Comparison of ENCODE assay signal across 20 cellular contexts in genomic region chr16:27628216-27628945, GRCh38.
DNase-seq lines count a peak whose midpoint lies in the region; ATAC-seq, FAIRE-seq and TF ChIP-seq lines count a peak whose summit lies in the region.
"Had no signal": no experiment of that assay in that cellular context is flagged by ENCODE, and none has a peak within 500 bp of the region (broad histone marks: within the 10 kb centered on the region; RNA-seq: fewer than 3 reads in every experiment).

No MANE protein-coding gene starts in this region.

- no peaks in the 10 kb centered on the region for H3K36me3 ChIP-seq in colonic mucosa
- H3K36me3 ChIP-seq in mucosa of rectum (ENCODE audit: control insufficient read depth in 2 of 2, insufficient read depth in 2 of 2, low read length in 2 of 2) = peaks cover 0 to 9% of the 10 kb centered on the region in 2 donors

- intact Hi-C loops in colonic mucosa (cut with DNase I) = no loop called here

- TF ChIP-seq CTCF in colonic mucosa (IDR thresholded peaks at IDR 0.05) (no peak), D721Med (IDR thresholded peaks at IDR 0.05; ENCODE audit: insufficient read depth, missing control alignments) (no peak)

- no peak for FAIRE-seq in D721Med (lab: Jason Lieb, UNC)
- FAIRE-seq: pancreas had no signal

- DNase-seq in COR-L47 (lab: John Stamatoyannopoulos, UW) (peak; percentile 56), NCI-H1930 (lab: John Stamatoyannopoulos, UW) (peak; percentile 43 to 86), colonic mucosa (peak; percentile 62), D721Med (ENCODE audit: insufficient read length, low spot score) (no peak), cortex of kidney (lab: John Stamatoyannopoulos, UW) (no peak), hepatic stellate cell (ENCODE audit: low spot score) (no peak)
- DNase-seq: activated CD4-positive, alpha-beta T cell treated with anti-CD3 and anti-CD28 coated beads for 48 hours; activated CD8-positive, alpha-beta memory T cell treated with anti-CD3 and anti-CD28 coated beads, Interleukin-2, amount 50 U/mL, for 4 hours; activated gamma-delta T cell; effector memory CD8-positive, alpha-beta T cell; KBM-7; left cardiac atrium; NCI-H1048; NCI-H446 treated with DMSO at 0.1 percent for 48 hours; OCI-M1; pancreas; T-helper 9 cell had no signal

- H3K9ac ChIP-seq in colonic mucosa (ENCODE audit: low read depth in 2 of 2, low read length in 2 of 2) = peak overlapping the region in 1 of 2 donors; percentile 16
- no peak overlapping the region for H3K9ac ChIP-seq in mucosa of rectum (ENCODE audit: low read depth in 1 of 2, low read length in 2 of 2)

- H3K4me3 ChIP-seq in colonic mucosa = no peak overlapping the region
- H3K4me3 ChIP-seq in mucosa of rectum (ENCODE audit: low read length in 2 of 2) = no peak overlapping the region
- H3K4me3 ChIP-seq: pancreas had no signal

- H3K4me1 ChIP-seq in colonic mucosa (peaks cover 8% of the 10 kb centered on the region), mucosa of rectum (ENCODE audit: control insufficient read depth in 2 of 2, insufficient read depth in 2 of 2, low read length in 2 of 2) (peaks cover 34 to 50% of the 10 kb centered on the region in 2 donors)

- H3K9me3 ChIP-seq in colonic mucosa (no peaks in the 10 kb centered on the region), mucosa of rectum (ENCODE audit: control insufficient read depth in 2 of 2, low read length in 2 of 2) (no peaks in the 10 kb centered on the region)
- H3K9me3 ChIP-seq: pancreas had no signal

- H3K27ac ChIP-seq in colonic mucosa (no peak overlapping the region), mucosa of rectum (ENCODE audit: low read depth in 2 of 2, low read length in 2 of 2) (peak overlapping the region; percentile 28 to 49)
- H3K27ac ChIP-seq: HL-60, pancreas had no signal

- no peak for ATAC-seq in GM18907 (IDR thresholded peaks at IDR 0.05; ENCODE audit: unreplicated experiment)
- ATAC-seq: effector memory CD8-positive, alpha-beta T cell; pancreas had no signal

- H3K27me3 ChIP-seq in colonic mucosa = no peaks in the 10 kb centered on the region
- H3K27me3 ChIP-seq in mucosa of rectum (ENCODE audit: control insufficient read depth in 2 of 2, insufficient read depth in 2 of 2, low read length in 2 of 2) = no peaks in the 10 kb centered on the region
- H3K27me3 ChIP-seq: pancreas had no signal

Comparison
In these comparisons a context has a peak if more than half of its experiments do, and no peak if none do; other contexts are left out.
1. DNase-seq: peak in COR-L47 (single experiment), NCI-H1930 (2 of 2) and colonic mucosa (single experiment); none in D721Med (single experiment), cortex of kidney (single experiment) and hepatic stellate cell (single experiment).